26 cellular contexts compared by ENCODE assay signal in the genomic region with DNA sequence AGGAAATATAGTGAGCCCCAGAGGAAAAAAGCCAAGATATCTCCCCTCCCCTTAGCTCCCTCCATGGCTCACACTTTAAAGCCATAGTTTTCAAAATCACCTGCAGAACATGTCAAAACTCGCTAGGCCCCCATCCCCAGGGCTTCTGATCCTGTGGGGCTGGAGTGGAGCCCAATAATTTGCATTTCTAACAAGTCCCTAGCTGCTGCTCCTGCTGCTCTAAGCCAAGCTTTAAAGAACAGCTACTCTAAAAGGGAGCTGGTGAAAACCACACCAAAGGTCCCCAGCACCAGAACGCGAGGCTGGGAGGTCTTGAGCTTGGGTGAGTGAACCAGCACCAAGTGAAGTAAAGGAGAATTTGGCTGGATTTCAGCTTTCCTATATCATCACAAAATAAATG.
DNase-seq lines count a peak whose midpoint lies in the region; TF ChIP-seq lines count a peak whose summit lies in the region.
"Had no signal": no experiment of that assay in that cellular context is flagged by ENCODE, and none has a peak within 500 bp of the region (broad histone marks: within the 10 kb centered on the region; RNA-seq: fewer than 3 reads in every experiment).

No MANE protein-coding gene starts in this region.

- H3K4me2 ChIP-seq in osteoblast (ENCODE audit: insufficient read depth, low read length): no peak overlapping the region
- H3K4me2 ChIP-seq: A549; BLaER1 treated with 17β-estradiol and CSF1 and Interleukin-3, amounts not matched to agents 10 nM and 100 nM had no signal

- H2AFZ ChIP-seq in osteoblast (ENCODE audit: low read length): no peak overlapping the region
- H2AFZ ChIP-seq: GM23248 had no signal

- peak; percentile 13 for DNase-seq in NCI-H2171 treated with DMSO at 0.1 percent for 48 hours (lab: John Stamatoyannopoulos, UW)
- no peak for DNase-seq in NCI-H2171 (lab: John Stamatoyannopoulos, UW)
- peak; percentile 73 for DNase-seq in Jurkat, Clone E6-1 (ENCODE audit: low read depth, low spot score)
- peak; percentile 47 for DNase-seq in epithelial cell of esophagus (ENCODE audit: low read depth)
- DNase-seq in osteoblast (ENCODE audit: insufficient read length, low spot score, missing footprints): peak; percentile 26
- DNase-seq in GM13977 (ENCODE audit: low spot score): no peak
- no peak for DNase-seq in HEK293T (ENCODE audit: extremely low spot score)
- DNase-seq: AML-193; CD4-positive, alpha-beta T cell; EL; GF-D8; GM23248; H9; HFFc6; Karpas-422; NCI-H1092 treated with DMSO at 0.1 percent for 48 hours; NCI-H1694; NCI-H2029 treated with DMSO at 0.1 percent for 48 hours; NCI-H69; PC-3; SJCRH30; T-helper 17 cell; T1000 had no signal

- H3K27ac ChIP-seq in osteoblast (ENCODE audit: low read depth, low read length): no peak overlapping the region
- H3K27ac ChIP-seq: BLaER1 treated with 17β-estradiol and CSF1 and Interleukin-3, amounts not matched to agents 10 nM and 100 nM; GM23248; HL-60; SJCRH30 had no signal

- H3K36me3 ChIP-seq in osteoblast (ENCODE audit: insufficient read depth, low read length): no peaks in the 10 kb centered on the region
- H3K36me3 ChIP-seq: BLaER1 treated with 17β-estradiol and CSF1 and Interleukin-3, amounts not matched to agents 10 nM and 100 nM; SJCRH30 had no signal

- H4K20me1 ChIP-seq in osteoblast (ENCODE audit: insufficient read depth, low read length): no peaks in the 10 kb centered on the region
- H4K20me1 ChIP-seq: BLaER1 treated with 17β-estradiol and CSF1 and Interleukin-3, amounts not matched to agents 10 nM and 100 nM had no signal

- no peaks in the 10 kb centered on the region for H3K79me2 ChIP-seq in osteoblast (ENCODE audit: insufficient read depth, low read length)

- POLR2A ChIA-PET in HEK293T (lab: Yijun Ruan, JAX): interaction anchor here (0.6 kb wide), 1 partner anchor 10 kb away, joined by 3 read pairs; no protein-coding TSS in a partner anchor

- no peak overlapping the region for H3K4me3 ChIP-seq in Jurkat, Clone E6-1 (ENCODE audit: low read length)
- no peak overlapping the region for H3K4me3 ChIP-seq in epithelial cell of esophagus (ENCODE audit: low read length)
- H3K4me3 ChIP-seq in osteoblast (ENCODE audit: insufficient read depth, low read length): no peak overlapping the region
- H3K4me3 ChIP-seq: A549; BLaER1 treated with 17β-estradiol and CSF1 and Interleukin-3, amounts not matched to agents 10 nM and 100 nM; GM23248; SJCRH30 had no signal

- in situ Hi-C loops in GM13977 (cut with MboI; ENCODE audit: low pct_unique_long_range_greater_than_20kb, low sequenced_read_pairs, unreplicated experiment): no loop called here

- peaks cover 10% of the 10 kb centered on the region for H3K4me1 ChIP-seq in osteoblast (ENCODE audit: insufficient read depth, low read length)
- H3K4me1 ChIP-seq: BLaER1 treated with 17β-estradiol and CSF1 and Interleukin-3, amounts not matched to agents 10 nM and 100 nM; SJCRH30 had no signal

- CTCF ChIA-PET in HEK293T (lab: Yijun Ruan, JAX): no interaction called here

- H3K27me3 ChIP-seq in osteoblast (ENCODE audit: insufficient read depth, low read length): peaks cover 8% of the 10 kb centered on the region
- H3K27me3 ChIP-seq: BLaER1 treated with 17β-estradiol and CSF1 and Interleukin-3, amounts not matched to agents 10 nM and 100 nM; SJCRH30 had no signal

- no peak for TF ChIP-seq CTCF in epithelial cell of esophagus (IDR thresholded peaks at IDR 0.05; ENCODE audit: insufficient read depth, low read depth, low read length, missing control alignments)
- TF ChIP-seq CTCF in osteoblast (IDR thresholded peaks at IDR 0.05; ENCODE audit: extremely low read depth, low read depth, low read length): no peak
- TF ChIP-seq CTCF in GM13977 (IDR thresholded peaks at IDR 0.05; ENCODE audit: extremely low read depth, insufficient read depth, missing control alignments): no peak

- peaks cover 4% of the 10 kb centered on the region for H3K9me3 ChIP-seq in osteoblast (ENCODE audit: low read depth, low read length)
- H3K9me3 ChIP-seq: SJCRH30 had no signal

TF ChIP-seq in HEK293T, 16 proteins besides CTCF, POLR2A, EP300 and RAD21:
- no peak for TF ChIP-seq BHLHE40 (IDR thresholded peaks at IDR 0.05; ENCODE audit: borderline replicate concordance)
- TF ChIP-seq HDGF (IDR thresholded peaks at IDR 0.05; ENCODE audit: borderline replicate concordance): no peak
- TF ChIP-seq, protein P1, sequence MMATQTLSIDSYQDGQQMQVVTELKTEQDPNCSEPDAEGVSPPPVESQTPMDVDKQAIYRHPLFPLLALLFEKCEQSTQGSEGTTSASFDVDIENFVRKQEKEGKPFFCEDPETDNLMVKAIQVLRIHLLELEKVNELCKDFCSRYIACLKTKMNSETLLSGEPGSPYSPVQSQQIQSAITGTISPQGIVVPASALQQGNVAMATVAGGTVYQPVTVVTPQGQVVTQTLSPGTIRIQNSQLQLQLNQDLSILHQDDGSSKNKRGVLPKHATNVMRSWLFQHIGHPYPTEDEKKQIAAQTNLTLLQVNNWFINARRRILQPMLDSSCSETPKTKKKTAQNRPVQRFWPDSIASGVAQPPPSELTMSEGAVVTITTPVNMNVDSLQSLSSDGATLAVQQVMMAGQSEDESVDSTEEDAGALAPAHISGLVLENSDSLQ (IDR thresholded peaks at IDR 0.05): no peak
- TF ChIP-seq FOXA1 (IDR thresholded peaks at IDR 0.05): no peak
- no peak for TF ChIP-seq ELF4 (IDR thresholded peaks at IDR 0.05)
- TF ChIP-seq CTBP1 (IDR thresholded peaks at IDR 0.05; ENCODE audit: borderline replicate concordance): no peak
- no peak for TF ChIP-seq ARNT (IDR thresholded peaks at IDR 0.05)
- no peak for TF ChIP-seq TARDBP (IDR thresholded peaks at IDR 0.05)
- no peak for TF ChIP-seq SP1 (IDR thresholded peaks at IDR 0.05)

Comparison
In these comparisons a context has a peak if more than half of its experiments do, and no peak if none do; other contexts are left out.
1. DNase-seq: peak in NCI-H2171 treated with DMSO at 0.1 percent for 48 hours (single experiment), Jurkat, Clone E6-1 (single experiment), epithelial cell of esophagus (single experiment) and osteoblast (single experiment); none in NCI-H2171 (single experiment), GM13977 (single experiment) and HEK293T (single experiment).